In the genomic region with DNA sequence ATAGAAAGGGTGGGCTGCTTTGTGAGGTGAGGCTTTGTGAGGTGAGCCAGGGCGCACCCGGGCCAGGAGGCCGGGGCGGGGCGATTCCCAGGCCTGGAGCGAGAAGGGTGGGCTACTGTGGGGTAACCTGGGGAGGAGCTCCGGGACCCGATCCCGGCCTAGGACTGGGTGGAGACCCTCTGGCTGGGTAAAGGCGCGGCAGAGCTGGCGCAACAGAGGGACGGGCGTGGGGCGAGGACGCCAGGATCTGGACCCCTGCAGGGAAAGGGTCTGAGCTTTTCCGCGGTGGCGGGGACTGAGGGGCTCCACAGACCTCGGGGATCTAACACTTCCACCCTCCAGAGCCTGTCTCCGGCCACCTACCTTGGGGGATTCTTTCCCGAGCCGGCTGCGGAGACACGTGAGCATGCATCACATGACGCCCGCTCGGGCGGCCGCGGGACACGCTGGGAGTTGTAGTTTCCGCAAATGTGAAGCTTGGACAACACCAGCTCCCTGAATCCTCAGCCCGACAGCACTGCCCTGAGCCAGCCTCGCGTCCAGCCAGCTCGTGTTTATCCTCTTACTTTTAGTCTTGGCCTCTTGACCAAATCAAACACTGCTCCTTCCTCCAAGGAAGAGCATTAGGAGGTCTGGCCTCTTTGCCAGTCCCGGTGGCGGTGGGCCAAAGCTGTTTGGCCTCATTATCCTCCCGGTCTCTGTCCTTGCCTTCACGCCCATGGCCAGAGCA, we compare ENCODE assay signal across 8 cellular contexts. TPM values are rescaled to one million over a fixed set of nuclear protein-coding genes. Genes with fewer than 3 reads are reported as not detected.
DNase-seq lines count a peak whose midpoint lies in the region; ATAC-seq and TF ChIP-seq lines count a peak whose summit lies in the region.

A gene with protein sequence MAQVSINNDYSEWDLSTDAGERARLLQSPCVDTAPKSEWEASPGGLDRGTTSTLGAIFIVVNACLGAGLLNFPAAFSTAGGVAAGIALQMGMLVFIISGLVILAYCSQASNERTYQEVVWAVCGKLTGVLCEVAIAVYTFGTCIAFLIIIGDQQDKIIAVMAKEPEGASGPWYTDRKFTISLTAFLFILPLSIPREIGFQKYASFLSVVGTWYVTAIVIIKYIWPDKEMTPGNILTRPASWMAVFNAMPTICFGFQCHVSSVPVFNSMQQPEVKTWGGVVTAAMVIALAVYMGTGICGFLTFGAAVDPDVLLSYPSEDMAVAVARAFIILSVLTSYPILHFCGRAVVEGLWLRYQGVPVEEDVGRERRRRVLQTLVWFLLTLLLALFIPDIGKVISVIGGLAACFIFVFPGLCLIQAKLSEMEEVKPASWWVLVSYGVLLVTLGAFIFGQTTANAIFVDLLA (minus strand): TSS at position 417 of the 730 bp plus-strand sequence. CDS start 4,644 bp downstream, outside the sequence.

- H3K36me3 Mint-ChIP-seq in activated B cell treated with CpG ODN at 0.5 μM for 24 hours (ENCODE audit: low read depth): peaks cover 10% of the 10 kb centered on the region

- no peak for TF ChIP-seq POLR2A in spleen (IDR thresholded peaks at IDR 0.05)

- H3K27ac Mint-ChIP-seq in activated B cell treated with CpG ODN at 0.5 μM for 24 hours: peak within 1 kb of the TSS; percentile 82

- H3K4me1 Mint-ChIP-seq in activated B cell treated with CpG ODN at 0.5 μM for 24 hours: peaks cover 20% of the 10 kb centered on the region

- 6 to 9% (median 7%) methylated on average over 39 to 41 of the region's 41 CpGs for WGBS in spleen, 5 donors

- CTCF ChIA-PET in activated B cell treated with CpG ODN at 0.5 μM for 24 hours (lab: Charles Lee): interaction anchor here (1.1 kb wide), 1 partner anchor 72 kb away, joined by 5 read pairs; no protein-coding TSS in a partner anchor

- H3K4me3 Mint-ChIP-seq in activated B cell treated with CpG ODN at 0.5 μM for 24 hours: peak within 1 kb of the TSS; percentile 94

- TF ChIP-seq CTCF in activated B cell treated with CpG ODN at 0.5 μM for 24 hours (IDR thresholded peaks at IDR 0.05) (no peak), spleen (IDR thresholded peaks at IDR 0.05 in 8 of 11, conservative IDR thresholded peaks at IDR 0.05 in 3 of 11) (no peak)

- no peaks in the 10 kb centered on the region for H3K27me3 ChIP-seq in spleen (replicated peaks in 1 of 7)

- no peaks in the 10 kb centered on the region for H3K9me3 ChIP-seq in spleen

- peaks cover under 1% of the 10 kb centered on the region for H3K27me3 Mint-ChIP-seq in activated B cell treated with CpG ODN at 0.5 μM for 24 hours

- POLR2A ChIA-PET in activated B cell treated with CpG ODN at 0.5 μM for 24 hours (lab: Charles Lee): interaction anchor here (0.6 to 1.7 kb wide), 5 partner anchors 12 to 292 kb away, joined by 3 to 19 read pairs (median 5); a partner anchor contains a TSS

- peaks cover 0 to 22% (median 3%) of the 10 kb centered on the region in 6 donors for H3K36me3 ChIP-seq in spleen

- DNase-seq in SIG-M5 treated with dmso at 0.1 percent for 504 hours (lab: John Stamatoyannopoulos, UW; ENCODE audit: unreplicated experiment) (peak; percentile 39), SIG-M5 (lab: John Stamatoyannopoulos, UW) (no peak), NCI-H2107 treated with DMSO at 0.1 percent for 48 hours (lab: John Stamatoyannopoulos, UW; ENCODE audit: unreplicated experiment) (peak; percentile 19), activated B cell treated with CpG ODN at 0.5 μM for 24 hours (peak; percentile 63), caudate nucleus (lab: John Stamatoyannopoulos, UW) (peak in 60 of 61 donors; percentile 42 to 93 (median 80)), inferior parietal cortex (ENCODE audit: extremely low spot score) (peak; percentile 88), spleen (peak; percentile 94)

- H3K27ac ChIP-seq in caudate nucleus (ENCODE audit: low read depth, low read length) (peak within 1 kb of the TSS; percentile 46), spleen (peak within 1 kb of the TSS in 7 of 8 donors; percentile 48 to 85 (median 75))

- no peaks in the 10 kb centered on the region for H3K9me3 Mint-ChIP-seq in activated B cell treated with CpG ODN at 0.5 μM for 24 hours

- H3K4me1 ChIP-seq in spleen: peaks cover 11 to 33% (median 26%) of the 10 kb centered on the region in 6 donors

- peak within 1 kb of the TSS; percentile 66 to 95 (median 84) for H3K4me3 ChIP-seq in spleen

- intact Hi-C loops in activated B cell treated with CpG ODN at 0.5 μM for 24 hours (cut with micrococcal nuclease) (loop anchor here (1.0 to 5.0 kb wide), 3 partner anchors 50 to 292 kb away; a partner anchor contains a TSS), spleen (cut with DNase I; ENCODE audit: low total_unique reads) (no loop called here)

- ATAC-seq in HG02970 (IDR thresholded peaks at IDR 0.05; ENCODE audit: low FRiP score, unreplicated experiment): peak; percentile 77
- ATAC-seq in activated B cell treated with CpG ODN at 0.5 μM for 24 hours (ENCODE audit: low read depth): peak; percentile 93

RNA-seq across cellular contexts. Expression of the gene that starts here (rescaled TPM):
- 14.5 and 18.8 TPM in 2 replicates for total RNA-seq in activated B cell treated with CpG ODN at 0.5 μM for 24 hours
- total RNA-seq in spleen: 10 to 100 TPM; 18.1 to 29.5 (median 25.5) TPM
- polyA plus RNA-seq in spleen: 10 to 100 TPM in 1 of 3 donors, 1 to 10 TPM in 2; 2.9 to 10.0 (median 6.6) TPM
